Comparison of ENCODE assay signal across 14 cellular contexts in genomic region chr2:160322320-160322719, GRCh38.
DNase-seq lines count a peak whose midpoint lies in the region; ATAC-seq and TF ChIP-seq lines count a peak whose summit lies in the region.
"Had no signal": no experiment of that assay in that cellular context is flagged by ENCODE, and none has a peak within 500 bp of the region (broad histone marks: within the 10 kb centered on the region; RNA-seq: fewer than 3 reads in every experiment).

No MANE protein-coding gene starts in this region.

- H3K27me3 Mint-ChIP-seq in activated CD8-positive, alpha-beta T cell treated with anti-CD3 and anti-CD28 coated beads for 36 hours, result no peaks in the 10 kb centered on the region
- H3K27me3 Mint-ChIP-seq in stimulated activated naive CD8-positive, alpha-beta T cell treated with anti-CD3 and anti-CD28 coated beads, Interleukin-15, Interleukin-2, amounts not matched to agents 100 ng/mL and 50 ng/mL, for 24 hours, result no peaks in the 10 kb centered on the region

- POLR2A ChIA-PET in activated CD8-positive, alpha-beta T cell treated with anti-CD3 and anti-CD28 coated beads for 36 hours (lab: Charles Lee), result interaction anchor here (1.4 kb wide), 1 partner anchor 51 kb away, joined by 4 read pairs; no protein-coding TSS in a partner anchor

- CTCF ChIA-PET in activated CD8-positive, alpha-beta T cell treated with anti-CD3 and anti-CD28 coated beads for 36 hours (lab: Charles Lee), result interaction anchor here (0.6 to 6.0 kb wide), 15 partner anchors 12 to 671 kb away, joined by 3 to 58 read pairs (median 4); no protein-coding TSS in a partner anchor

- ATAC-seq in HG02610 (IDR thresholded peaks at IDR 0.05; ENCODE audit: unreplicated experiment), result peak; percentile 84
- ATAC-seq in activated CD8-positive, alpha-beta T cell treated with anti-CD3 and anti-CD28 coated beads for 36 hours, result peak; percentile 77
- ATAC-seq: Panc1 had no signal

- DNase-seq in stimulated activated CD4-positive, alpha-beta T cell treated with anti-CD3 and anti-CD28 coated beads, Interleukin-15, amount 100 ng/mL, for 24 hours, result peak; percentile 37
- no peak for DNase-seq in stimulated activated CD4-positive, alpha-beta T cell treated with anti-CD3 and anti-CD28 coated beads, Interleukin-4, amount 100 ng/mL, for 24 hours
- DNase-seq in activated CD8-positive, alpha-beta T cell treated with anti-CD3 and anti-CD28 coated beads for 36 hours, result peak; percentile 50
- no peak for DNase-seq in effector CD4-positive, alpha-beta T cell
- DNase-seq in posterior cingulate gyrus (no peak), GF-D8 (lab: John Stamatoyannopoulos, UW) (no peak)
- DNase-seq: kidney glomerular epithelial cell, midbrain, NCI-H2107, NCI-H69, ovary had no signal

- H3K4me1 Mint-ChIP-seq in activated CD8-positive, alpha-beta T cell treated with anti-CD3 and anti-CD28 coated beads for 36 hours (ENCODE audit: low read depth), result peaks cover 67% of the 10 kb centered on the region
- peaks cover 82% of the 10 kb centered on the region for H3K4me1 Mint-ChIP-seq in stimulated activated naive CD8-positive, alpha-beta T cell treated with anti-CD3 and anti-CD28 coated beads, Interleukin-15, Interleukin-2, amounts not matched to agents 100 ng/mL and 50 ng/mL, for 24 hours (ENCODE audit: low read depth)

- TF ChIP-seq CTCF in activated CD8-positive, alpha-beta T cell treated with anti-CD3 and anti-CD28 coated beads for 36 hours (IDR thresholded peaks at IDR 0.05), result no peak

- no peaks in the 10 kb centered on the region for H3K9me3 Mint-ChIP-seq in activated CD8-positive, alpha-beta T cell treated with anti-CD3 and anti-CD28 coated beads for 36 hours
- no peaks in the 10 kb centered on the region for H3K9me3 Mint-ChIP-seq in stimulated activated naive CD8-positive, alpha-beta T cell treated with anti-CD3 and anti-CD28 coated beads, Interleukin-15, Interleukin-2, amounts not matched to agents 100 ng/mL and 50 ng/mL, for 24 hours

- H3K4me3 Mint-ChIP-seq in activated CD8-positive, alpha-beta T cell treated with anti-CD3 and anti-CD28 coated beads for 36 hours, result no peak overlapping the region
- H3K4me3 Mint-ChIP-seq in stimulated activated naive CD8-positive, alpha-beta T cell treated with anti-CD3 and anti-CD28 coated beads, Interleukin-15, Interleukin-2, amounts not matched to agents 100 ng/mL and 50 ng/mL, for 24 hours, result no peak overlapping the region

- intact Hi-C loops in activated CD8-positive, alpha-beta T cell treated with anti-CD3 and anti-CD28 coated beads for 36 hours (cut with micrococcal nuclease), result no loop called here
- intact Hi-C loops in posterior cingulate gyrus (cut with DNase I), result loop anchor here (10.0 kb wide), 1 partner anchor 652 kb away; no protein-coding TSS in a partner anchor

- peaks cover 9% of the 10 kb centered on the region for H3K36me3 Mint-ChIP-seq in activated CD8-positive, alpha-beta T cell treated with anti-CD3 and anti-CD28 coated beads for 36 hours (ENCODE audit: low read depth)
- peaks cover 11% of the 10 kb centered on the region for H3K36me3 Mint-ChIP-seq in stimulated activated naive CD8-positive, alpha-beta T cell treated with anti-CD3 and anti-CD28 coated beads, Interleukin-15, Interleukin-2, amounts not matched to agents 100 ng/mL and 50 ng/mL, for 24 hours (ENCODE audit: low read depth)

- H3K27ac Mint-ChIP-seq in activated CD8-positive, alpha-beta T cell treated with anti-CD3 and anti-CD28 coated beads for 36 hours, result no peak overlapping the region
- H3K27ac Mint-ChIP-seq in stimulated activated naive CD8-positive, alpha-beta T cell treated with anti-CD3 and anti-CD28 coated beads, Interleukin-15, Interleukin-2, amounts not matched to agents 100 ng/mL and 50 ng/mL, for 24 hours, result peak overlapping the region; percentile 17

Comparison
In these comparisons a context has a peak if more than half of its experiments do, and no peak if none do; other contexts are left out.
1. DNase-seq: peak in stimulated activated CD4-positive, alpha-beta T cell treated with anti-CD3 and anti-CD28 coated beads, Interleukin-15, amount 100 ng/mL, for 24 hours (single experiment) and activated CD8-positive, alpha-beta T cell treated with anti-CD3 and anti-CD28 coated beads for 36 hours (single experiment); none in stimulated activated CD4-positive, alpha-beta T cell treated with anti-CD3 and anti-CD28 coated beads, Interleukin-4, amount 100 ng/mL, for 24 hours (single experiment), effector CD4-positive, alpha-beta T cell (single experiment), posterior cingulate gyrus (0 of 10) and GF-D8 (single experiment).